Comparison of ENCODE assay signal across 1 cellular context in the genomic region with DNA sequence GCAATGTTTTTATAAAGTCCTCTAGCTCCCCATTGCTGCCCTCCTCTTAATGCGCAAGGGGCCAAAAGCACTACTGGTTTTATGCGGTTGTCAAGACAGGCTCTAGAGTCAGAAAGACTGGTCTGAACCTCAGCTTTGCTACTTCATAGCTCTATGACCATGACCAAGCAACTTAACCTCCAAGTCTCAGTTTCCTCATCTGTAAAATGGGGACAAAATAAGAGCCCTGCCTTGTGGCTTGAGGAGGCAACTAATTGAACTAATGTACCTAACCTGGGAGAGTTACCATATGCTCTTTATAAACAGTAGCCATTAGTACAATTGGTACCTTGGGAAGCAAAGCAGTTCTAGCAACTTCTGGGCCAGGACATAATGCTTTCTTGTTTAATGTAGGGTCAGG.
A peak's percentile ranks its signal among the peaks of the same experiment; 100 is the strongest.
TF ChIP-seq lines count a peak whose summit lies in the region.

No MANE protein-coding gene starts in this region.

TF ChIP-seq in HepG2, 621 proteins besides CTCF, POLR2A, EP300 and RAD21:
- TF ChIP-seq ZNF629 (CRISPR knock-in tag; conservative IDR thresholded peaks at IDR 0.05): peak; percentile 77
- TF ChIP-seq, protein P1, sequence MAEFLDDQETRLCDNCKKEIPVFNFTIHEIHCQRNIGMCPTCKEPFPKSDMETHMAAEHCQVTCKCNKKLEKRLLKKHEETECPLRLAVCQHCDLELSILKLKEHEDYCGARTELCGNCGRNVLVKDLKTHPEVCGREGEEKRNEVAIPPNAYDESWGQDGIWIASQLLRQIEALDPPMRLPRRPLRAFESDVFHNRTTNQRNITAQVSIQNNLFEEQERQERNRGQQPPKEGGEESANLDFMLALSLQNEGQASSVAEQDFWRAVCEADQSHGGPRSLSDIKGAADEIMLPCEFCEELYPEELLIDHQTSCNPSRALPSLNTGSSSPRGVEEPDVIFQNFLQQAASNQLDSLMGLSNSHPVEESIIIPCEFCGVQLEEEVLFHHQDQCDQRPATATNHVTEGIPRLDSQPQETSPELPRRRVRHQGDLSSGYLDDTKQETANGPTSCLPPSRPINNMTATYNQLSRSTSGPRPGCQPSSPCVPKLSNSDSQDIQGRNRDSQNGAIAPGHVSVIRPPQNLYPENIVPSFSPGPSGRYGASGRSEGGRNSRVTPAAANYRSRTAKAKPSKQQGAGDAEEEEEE (CRISPR knock-in tag; IDR thresholded peaks at IDR 0.05; ENCODE audit: borderline replicate concordance): no peak
